ENCODE assay signal across 8 cellular contexts in genomic region chr11:59918987-59919589, GRCh38. TPM values are rescaled to one million over a fixed set of nuclear protein-coding genes. Genes with fewer than 3 reads are reported as not detected.
DNase-seq lines count a peak whose midpoint lies in the region; ATAC-seq, FAIRE-seq and TF ChIP-seq lines count a peak whose summit lies in the region.

No MANE protein-coding gene starts in this region.

- H3K4me3 ChIP-seq in OCI-LY1 (ENCODE audit: low read depth, low read length, poor library complexity, severe bottlenecking) (no peak overlapping the region), retinal pigment epithelial cell (ENCODE audit: low read length) (no peak overlapping the region)

- no peaks in the 10 kb centered on the region for H3K4me1 ChIP-seq in OCI-LY1 (ENCODE audit: insufficient read depth, low read length, severe bottlenecking)

- H2AFZ ChIP-seq in OCI-LY1 (ENCODE audit: low read length): no peak overlapping the region

- H3K9me2 ChIP-seq in OCI-LY1 (ENCODE audit: low read depth, low read length): no peaks in the 10 kb centered on the region

- H3K27me3 ChIP-seq in OCI-LY1 (ENCODE audit: insufficient read depth, low read length): no peaks in the 10 kb centered on the region

- H3K4me2 ChIP-seq in OCI-LY1 (ENCODE audit: low read length): no peak overlapping the region

- H3K27ac Mint-ChIP-seq in CD14-positive monocyte: no peak overlapping the region
- no peak overlapping the region for H3K27ac Mint-ChIP-seq in activated T-helper 2 cell treated with anti-CD3 and anti-CD28 coated beads, Interferon-gamma antibody, Interleukin-2, Interleukin-4, amounts not matched to agents 10 μg/mL and 5 μg/mL and 100 μg/mL, durations not matched to agents 14 hours and 24 hours and 36 hours

- no peak overlapping the region for H3K9ac ChIP-seq in OCI-LY1 (ENCODE audit: low read length)

- ATAC-seq in HG03457 (IDR thresholded peaks at IDR 0.05; ENCODE audit: unreplicated experiment): no peak
- ATAC-seq in GM21447 (IDR thresholded peaks at IDR 0.05; ENCODE audit: unreplicated experiment): no peak

- TF ChIP-seq CTCF in CD14-positive monocyte (IDR thresholded peaks at IDR 0.05): peak; percentile 56
- TF ChIP-seq CTCF in OCI-LY1 (IDR thresholded peaks at IDR 0.05; ENCODE audit: low read length): peak; percentile 65
- TF ChIP-seq CTCF in retinal pigment epithelial cell (conservative IDR thresholded peaks at IDR 0.05; ENCODE audit: low read depth, low read length): peak; percentile 71

- peaks cover 10% of the 10 kb centered on the region for H3K9me3 ChIP-seq in OCI-LY1 (ENCODE audit: low read length)

- H3K9me3 Mint-ChIP-seq in CD14-positive monocyte: peaks cover 36 to 51% (median 43%) of the 10 kb centered on the region in 7 donors
- H3K9me3 Mint-ChIP-seq in activated T-helper 2 cell treated with anti-CD3 and anti-CD28 coated beads, Interferon-gamma antibody, Interleukin-2, Interleukin-4, amounts not matched to agents 10 μg/mL and 5 μg/mL and 100 μg/mL, durations not matched to agents 14 hours and 24 hours and 36 hours: peaks cover 35% of the 10 kb centered on the region

- intact Hi-C loops in CD14-positive monocyte (cut with micrococcal nuclease): loop anchor here (5.0 to 10.0 kb wide), 2 partner anchors 94 to 97 kb away; no protein-coding TSS in a partner anchor
- intact Hi-C loops in activated T-helper 2 cell treated with anti-CD3 and anti-CD28 coated beads, Interferon-gamma antibody, Interleukin-2, Interleukin-4, amounts not matched to agents 10 μg/mL and 5 μg/mL and 100 μg/mL, durations not matched to agents 14 hours and 24 hours and 36 hours (cut with micrococcal nuclease): loop anchor here (1.0 kb wide), 2 partner anchors 96 to 165 kb away; no protein-coding TSS in a partner anchor

- H3K36me3 Mint-ChIP-seq in CD14-positive monocyte: peaks cover 0 to 4% of the 10 kb centered on the region in 2 donors
- H3K36me3 Mint-ChIP-seq in activated T-helper 2 cell treated with anti-CD3 and anti-CD28 coated beads, Interferon-gamma antibody, Interleukin-2, Interleukin-4, amounts not matched to agents 10 μg/mL and 5 μg/mL and 100 μg/mL, durations not matched to agents 14 hours and 24 hours and 36 hours (ENCODE audit: low read depth): no peaks in the 10 kb centered on the region

- H3K4me3 Mint-ChIP-seq in CD14-positive monocyte: no peak overlapping the region
- H3K4me3 Mint-ChIP-seq in activated T-helper 2 cell treated with anti-CD3 and anti-CD28 coated beads, Interferon-gamma antibody, Interleukin-2, Interleukin-4, amounts not matched to agents 10 μg/mL and 5 μg/mL and 100 μg/mL, durations not matched to agents 14 hours and 24 hours and 36 hours (ENCODE audit: low read depth): no peak overlapping the region

- H4K20me1 ChIP-seq in OCI-LY1 (ENCODE audit: insufficient read depth, low read length): no peaks in the 10 kb centered on the region

- no peak overlapping the region for H3K27ac ChIP-seq in OCI-LY1 (ENCODE audit: low read depth, low read length, poor library complexity, severe bottlenecking)

- H3K27me3 Mint-ChIP-seq in CD14-positive monocyte (ENCODE audit: low read depth in 3 of 3): no peaks in the 10 kb centered on the region
- H3K27me3 Mint-ChIP-seq in activated T-helper 2 cell treated with anti-CD3 and anti-CD28 coated beads, Interferon-gamma antibody, Interleukin-2, Interleukin-4, amounts not matched to agents 10 μg/mL and 5 μg/mL and 100 μg/mL, durations not matched to agents 14 hours and 24 hours and 36 hours (ENCODE audit: low read depth): peaks cover 5% of the 10 kb centered on the region

- no peak for DNase-seq in CD14-positive monocyte (ENCODE audit: low spot score)
- no peak for DNase-seq in GM19239 (ENCODE audit: insufficient read length, low spot score)
- peak; percentile 29 for DNase-seq in epidermal melanocyte (ENCODE audit: insufficient read length, low spot score)
- no peak for DNase-seq in retinal pigment epithelial cell (ENCODE audit: low read depth)
- no peak for DNase-seq in activated T-helper 2 cell treated with anti-CD3 and anti-CD28 coated beads, Interferon-gamma antibody, Interleukin-2, Interleukin-4, amounts not matched to agents 10 μg/mL and 5 μg/mL and 100 μg/mL, durations not matched to agents 14 hours and 24 hours and 36 hours (ENCODE audit: low spot score)

- H3K36me3 ChIP-seq in OCI-LY1 (ENCODE audit: insufficient read depth, low read length): no peaks in the 10 kb centered on the region

- H3F3A ChIP-seq in OCI-LY1 (ENCODE audit: insufficient read depth, low read length): no peaks in the 10 kb centered on the region

- FAIRE-seq in GM19239 (lab: Jason Lieb, UNC): peak; percentile 48

- peaks cover 1% of the 10 kb centered on the region for H3K4me1 Mint-ChIP-seq in CD14-positive monocyte
- peaks cover 2% of the 10 kb centered on the region for H3K4me1 Mint-ChIP-seq in activated T-helper 2 cell treated with anti-CD3 and anti-CD28 coated beads, Interferon-gamma antibody, Interleukin-2, Interleukin-4, amounts not matched to agents 10 μg/mL and 5 μg/mL and 100 μg/mL, durations not matched to agents 14 hours and 24 hours and 36 hours (ENCODE audit: low read depth)

- H3K79me2 ChIP-seq in OCI-LY1 (ENCODE audit: insufficient read depth, low read length): no peaks in the 10 kb centered on the region

RNA-seq across cellular contexts. Expression of gene OOSP1, which starts 19.1 kb away (rescaled TPM):
- not detected for polyA plus RNA-seq in CD14-positive monocyte
- not detected in 2 replicates for total RNA-seq in activated T-helper 2 cell treated with anti-CD3 and anti-CD28 coated beads, Interferon-gamma antibody, Interleukin-2, Interleukin-4, amounts not matched to agents 10 μg/mL and 5 μg/mL and 100 μg/mL, durations not matched to agents 14 hours and 24 hours and 36 hours

RNA-seq across cellular contexts. Expression of gene OOSP3, which starts 40.5 kb away (rescaled TPM):
- not detected for polyA plus RNA-seq in CD14-positive monocyte
- total RNA-seq in activated T-helper 2 cell treated with anti-CD3 and anti-CD28 coated beads, Interferon-gamma antibody, Interleukin-2, Interleukin-4, amounts not matched to agents 10 μg/mL and 5 μg/mL and 100 μg/mL, durations not matched to agents 14 hours and 24 hours and 36 hours: not detected in 2 replicates

RNA-seq across cellular contexts. Expression of gene OOSP4A, which starts 44.7 kb away (rescaled TPM):
- polyA plus RNA-seq in CD14-positive monocyte: not detected
- not detected in 2 replicates for total RNA-seq in activated T-helper 2 cell treated with anti-CD3 and anti-CD28 coated beads, Interferon-gamma antibody, Interleukin-2, Interleukin-4, amounts not matched to agents 10 μg/mL and 5 μg/mL and 100 μg/mL, durations not matched to agents 14 hours and 24 hours and 36 hours

RNA-seq across cellular contexts. Expression of gene TCN1, which starts 52.8 kb away (rescaled TPM):
- polyA plus RNA-seq in CD14-positive monocyte: not detected
- total RNA-seq in activated T-helper 2 cell treated with anti-CD3 and anti-CD28 coated beads, Interferon-gamma antibody, Interleukin-2, Interleukin-4, amounts not matched to agents 10 μg/mL and 5 μg/mL and 100 μg/mL, durations not matched to agents 14 hours and 24 hours and 36 hours: 0.25 TPM in 1 of 2 replicates, not detected in the other
